1 cellular context compared by ENCODE assay signal in genomic region chr5:93188876-93189485, GRCh38.
TF ChIP-seq lines count a peak whose summit lies in the region.

No MANE protein-coding gene starts in this region.

TF ChIP-seq in HCT116, 20 proteins besides CTCF, POLR2A, EP300 and RAD21 (continued from another document):
- no peak for TF ChIP-seq MAX (IDR thresholded peaks at IDR 0.05)
- no peak for TF ChIP-seq ATF3 (IDR thresholded peaks at IDR 0.05)
- no peak for TF ChIP-seq REST (IDR thresholded peaks at IDR 0.05; ENCODE audit: low read depth)
- no peak for TF ChIP-seq POLR2AphosphoS5 (IDR thresholded peaks at IDR 0.05; ENCODE audit: low read depth, low read length)
- TF ChIP-seq ELF1 (IDR thresholded peaks at IDR 0.05; ENCODE audit: borderline replicate concordance, low read depth): no peak
- no peak for TF ChIP-seq EZH2phosphoT487 (IDR thresholded peaks at IDR 0.05; ENCODE audit: borderline replicate concordance)
TF ChIP-seq in HCT116: peak in this region for 0.
